1 cellular context compared by ENCODE assay signal in genomic region chr22:24975125-24975640, GRCh38.
TF ChIP-seq lines count a peak whose summit lies in the region.

No MANE protein-coding gene starts in this region.

TF ChIP-seq in GM23338, 12 proteins besides CTCF, POLR2A, EP300 and RAD21:
- no peak for TF ChIP-seq EZH2phosphoT487 (IDR thresholded peaks at IDR 0.05; ENCODE audit: unreplicated experiment)
- TF ChIP-seq EZH2 (IDR thresholded peaks at IDR 0.05; ENCODE audit: low read depth, unreplicated experiment): no peak
- TF ChIP-seq ZNF331 (CRISPR knock-in tag; IDR thresholded peaks at IDR 0.05; ENCODE audit: low read depth): no peak
- no peak for TF ChIP-seq STAT1 (IDR thresholded peaks at IDR 0.05; ENCODE audit: unreplicated experiment)
- TF ChIP-seq POLR2AphosphoS5 (IDR thresholded peaks at IDR 0.05; ENCODE audit: low read depth): no peak
- no peak for TF ChIP-seq CREB1 (CRISPR knock-in tag; IDR thresholded peaks at IDR 0.05; ENCODE audit: low read depth)
- TF ChIP-seq ETS1 (IDR thresholded peaks at IDR 0.05): no peak
- TF ChIP-seq ZNF114 (CRISPR knock-in tag; IDR thresholded peaks at IDR 0.05): no peak
- TF ChIP-seq JUNB (IDR thresholded peaks at IDR 0.05; ENCODE audit: unreplicated experiment): no peak
- TF ChIP-seq NANOG (IDR thresholded peaks at IDR 0.05; ENCODE audit: borderline replicate concordance): no peak
- no peak for TF ChIP-seq REST (IDR thresholded peaks at IDR 0.05; ENCODE audit: unreplicated experiment)
- TF ChIP-seq, protein P1, sequence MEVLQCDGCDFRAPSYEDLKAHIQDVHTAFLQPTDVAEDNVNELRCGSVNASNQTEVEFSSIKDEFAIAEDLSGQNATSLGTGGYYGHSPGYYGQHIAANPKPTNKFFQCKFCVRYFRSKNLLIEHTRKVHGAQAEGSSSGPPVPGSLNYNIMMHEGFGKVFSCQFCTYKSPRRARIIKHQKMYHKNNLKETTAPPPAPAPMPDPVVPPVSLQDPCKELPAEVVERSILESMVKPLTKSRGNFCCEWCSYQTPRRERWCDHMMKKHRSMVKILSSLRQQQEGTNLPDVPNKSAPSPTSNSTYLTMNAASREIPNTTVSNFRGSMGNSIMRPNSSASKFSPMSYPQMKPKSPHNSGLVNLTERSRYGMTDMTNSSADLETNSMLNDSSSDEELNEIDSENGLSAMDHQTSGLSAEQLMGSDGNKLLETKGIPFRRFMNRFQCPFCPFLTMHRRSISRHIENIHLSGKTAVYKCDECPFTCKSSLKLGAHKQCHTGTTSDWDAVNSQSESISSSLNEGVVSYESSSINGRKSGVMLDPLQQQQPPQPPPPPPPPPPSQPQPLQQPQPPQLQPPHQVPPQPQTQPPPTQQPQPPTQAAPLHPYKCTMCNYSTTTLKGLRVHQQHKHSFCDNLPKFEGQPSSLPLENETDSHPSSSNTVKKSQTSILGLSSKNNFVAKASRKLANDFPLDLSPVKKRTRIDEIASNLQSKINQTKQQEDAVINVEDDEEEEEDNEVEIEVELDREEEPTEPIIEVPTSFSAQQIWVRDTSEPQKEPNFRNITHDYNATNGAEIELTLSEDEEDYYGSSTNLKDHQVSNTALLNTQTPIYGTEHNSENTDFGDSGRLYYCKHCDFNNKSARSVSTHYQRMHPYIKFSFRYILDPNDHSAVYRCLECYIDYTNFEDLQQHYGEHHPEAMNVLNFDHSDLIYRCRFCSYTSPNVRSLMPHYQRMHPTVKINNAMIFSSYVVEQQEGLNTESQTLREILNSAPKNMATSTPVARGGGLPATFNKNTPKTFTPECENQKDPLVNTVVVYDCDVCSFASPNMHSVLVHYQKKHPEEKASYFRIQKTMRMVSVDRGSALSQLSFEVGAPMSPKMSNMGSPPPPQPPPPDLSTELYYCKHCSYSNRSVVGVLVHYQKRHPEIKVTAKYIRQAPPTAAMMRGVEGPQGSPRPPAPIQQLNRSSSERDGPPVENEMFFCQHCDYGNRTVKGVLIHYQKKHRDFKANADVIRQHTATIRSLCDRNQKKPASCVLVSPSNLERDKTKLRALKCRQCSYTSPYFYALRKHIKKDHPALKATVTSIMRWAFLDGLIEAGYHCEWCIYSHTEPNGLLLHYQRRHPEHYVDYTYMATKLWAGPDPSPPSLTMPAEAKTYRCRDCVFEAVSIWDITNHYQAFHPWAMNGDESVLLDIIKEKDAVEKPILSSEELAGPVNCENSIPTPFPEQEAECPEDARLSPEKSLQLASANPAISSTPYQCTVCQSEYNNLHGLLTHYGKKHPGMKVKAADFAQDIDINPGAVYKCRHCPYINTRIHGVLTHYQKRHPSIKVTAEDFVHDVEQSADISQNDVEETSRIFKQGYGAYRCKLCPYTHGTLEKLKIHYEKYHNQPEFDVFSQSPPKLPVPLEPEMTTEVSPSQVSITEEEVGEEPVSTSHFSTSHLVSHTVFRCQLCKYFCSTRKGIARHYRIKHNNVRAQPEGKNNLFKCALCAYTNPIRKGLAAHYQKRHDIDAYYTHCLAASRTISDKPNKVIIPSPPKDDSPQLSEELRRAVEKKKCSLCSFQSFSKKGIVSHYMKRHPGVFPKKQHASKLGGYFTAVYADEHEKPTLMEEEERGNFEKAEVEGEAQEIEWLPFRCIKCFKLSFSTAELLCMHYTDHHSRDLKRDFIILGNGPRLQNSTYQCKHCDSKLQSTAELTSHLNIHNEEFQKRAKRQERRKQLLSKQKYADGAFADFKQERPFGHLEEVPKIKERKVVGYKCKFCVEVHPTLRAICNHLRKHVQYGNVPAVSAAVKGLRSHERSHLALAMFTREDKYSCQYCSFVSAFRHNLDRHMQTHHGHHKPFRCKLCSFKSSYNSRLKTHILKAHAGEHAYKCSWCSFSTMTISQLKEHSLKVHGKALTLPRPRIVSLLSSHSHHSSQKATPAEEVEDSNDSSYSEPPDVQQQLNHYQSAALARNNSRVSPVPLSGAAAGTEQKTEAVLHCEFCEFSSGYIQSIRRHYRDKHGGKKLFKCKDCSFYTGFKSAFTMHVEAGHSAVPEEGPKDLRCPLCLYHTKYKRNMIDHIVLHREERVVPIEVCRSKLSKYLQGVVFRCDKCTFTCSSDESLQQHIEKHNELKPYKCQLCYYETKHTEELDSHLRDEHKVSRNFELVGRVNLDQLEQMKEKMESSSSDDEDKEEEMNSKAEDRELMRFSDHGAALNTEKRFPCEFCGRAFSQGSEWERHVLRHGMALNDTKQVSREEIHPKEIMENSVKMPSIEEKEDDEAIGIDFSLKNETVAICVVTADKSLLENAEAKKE (CRISPR knock-in tag; IDR thresholded peaks at IDR 0.05): no peak
